In the genomic region with DNA sequence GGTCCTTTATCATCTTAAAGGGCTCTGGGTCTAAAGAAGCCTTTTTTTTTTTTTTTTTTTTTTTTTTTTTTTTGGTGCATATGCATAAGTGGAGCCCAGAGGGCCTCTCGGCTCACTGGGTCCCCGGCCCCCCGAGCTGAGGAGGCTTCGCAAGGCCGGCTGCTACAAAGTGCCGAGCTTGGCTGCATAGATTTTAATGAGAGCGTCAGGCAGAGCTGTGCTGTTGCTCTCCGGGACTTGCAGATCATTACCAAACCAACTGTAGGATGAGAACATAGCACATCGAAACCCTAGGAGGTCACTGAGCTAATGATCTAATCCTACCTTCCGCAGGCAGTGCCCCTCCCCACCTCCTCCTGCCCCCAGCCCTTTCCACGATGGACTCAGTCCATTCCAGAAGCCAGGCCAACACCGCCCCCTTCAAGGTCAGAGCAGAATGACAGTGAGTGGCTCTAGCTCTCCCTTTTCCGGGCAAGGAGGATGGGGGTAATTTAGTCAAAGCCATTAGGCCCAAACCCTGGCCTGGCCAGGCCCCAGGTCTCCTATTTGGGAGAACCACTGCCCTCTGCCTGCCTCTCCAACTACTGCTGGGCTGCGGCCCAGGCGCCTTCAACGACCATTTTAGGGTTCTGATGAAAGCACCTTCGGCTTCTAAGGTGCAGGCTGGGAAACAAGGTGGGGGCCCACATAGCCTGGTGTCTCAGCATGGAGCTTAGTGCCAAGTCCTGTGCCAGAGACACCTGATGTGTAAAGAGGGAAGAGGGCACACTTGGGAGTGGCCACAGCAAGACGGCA, we compare ENCODE assay signal across 11 cellular contexts. TPM values are rescaled to one million over a fixed set of nuclear protein-coding genes. Genes with fewer than 3 reads are reported as not detected.
A peak's percentile ranks its signal among the peaks of the same experiment; 100 is the strongest.
DNase-seq lines count a peak whose midpoint lies in the region; ATAC-seq and TF ChIP-seq lines count a peak whose summit lies in the region.
"Not testable (repeated sequence)": the region's sequence is repeated elsewhere in the genome, so short reads cannot be mapped to it uniquely, and the experiment has no call there.
"Had no signal": no experiment of that assay in that cellular context is flagged by ENCODE, and none has a peak within 500 bp of the region (broad histone marks: within the 10 kb centered on the region; RNA-seq: fewer than 3 reads in every experiment).

No MANE protein-coding gene starts in this region.

- intact Hi-C loops in heart right ventricle (cut with DNase I): loop anchor here in 2 of 10 donors (10.0 kb wide), 1 partner anchor 259 kb away; no protein-coding TSS in a partner anchor
- intact Hi-C loops in prostate gland (cut with DNase I): not testable (repeated sequence)

- peak overlapping the region; percentile 65 for H3K27ac Mint-ChIP-seq in activated T-helper 17 cell treated with anti-CD3 and anti-CD28 coated beads, Interleukin-2, amount 50 U/mL, for 72 hours

- DNase-seq in heart right ventricle; lung (ENCODE audit: low spot score); prostate gland (ENCODE audit: low spot score): not testable (repeated sequence)

- TF ChIP-seq POLR2A in prostate gland (IDR thresholded peaks at IDR 0.05): not testable (repeated sequence)

- H3K4me1 Mint-ChIP-seq in activated T-helper 17 cell treated with anti-CD3 and anti-CD28 coated beads, Interleukin-2, amount 50 U/mL, for 72 hours: not testable (repeated sequence)

- peaks cover 34% of the 10 kb centered on the region for H3K36me3 ChIP-seq in HUES48 (ENCODE audit: control insufficient read depth, insufficient read depth, low read length)
- peaks cover 0 to 56% (median 25%) of the 10 kb centered on the region in 9 donors for H3K36me3 ChIP-seq in heart right ventricle
- H3K36me3 ChIP-seq in lung (ENCODE audit: control insufficient read depth in 2 of 2, insufficient read depth in 2 of 2, low read length in 2 of 2): peaks cover 9 to 39% of the 10 kb centered on the region in 2 donors
- not testable (repeated sequence) for H3K36me3 ChIP-seq in prostate gland
- peaks cover 27 to 29% of the 10 kb centered on the region in 2 donors for H3K36me3 ChIP-seq in stomach smooth muscle (ENCODE audit: control insufficient read depth in 2 of 2, insufficient read depth in 2 of 2, low read length in 2 of 2)

- H3K4me3 Mint-ChIP-seq in activated T-helper 17 cell treated with anti-CD3 and anti-CD28 coated beads, Interleukin-2, amount 50 U/mL, for 72 hours: not testable (repeated sequence)

- H3K27me3 Mint-ChIP-seq in activated T-helper 17 cell treated with anti-CD3 and anti-CD28 coated beads, Interleukin-2, amount 50 U/mL, for 72 hours: not testable (repeated sequence)

- H3K27ac ChIP-seq in HUES48 (ENCODE audit: low read depth, low read length) (peak overlapping the region; percentile 79), cingulate gyrus (ENCODE audit: low read depth, low read length) (peak overlapping the region; percentile 72), heart right ventricle (peak overlapping the region; percentile 68 to 91 (median 82)), lung (ENCODE audit: low read depth in 1 of 2, low read length in 1 of 2) (peak overlapping the region; percentile 64 to 65), prostate gland (peak overlapping the region; percentile 77 to 79), stomach smooth muscle (ENCODE audit: low read length) (peak overlapping the region; percentile 81)

- not testable (repeated sequence) for H3K27me3 ChIP-seq in HUES48 (ENCODE audit: control insufficient read depth, insufficient read depth, low read length); heart right ventricle; lung (ENCODE audit: control insufficient read depth, insufficient read depth); prostate gland (replicated peaks; ENCODE audit: insufficient read depth); stomach smooth muscle (ENCODE audit: control insufficient read depth in 1 of 2, insufficient read depth in 2 of 2, low read length in 2 of 2)

- H3K4me3 ChIP-seq in HUES48 (ENCODE audit: low read depth, low read length); heart right ventricle; lung; prostate gland; stomach smooth muscle (ENCODE audit: low read length in 2 of 2): not testable (repeated sequence)

- ATAC-seq in activated T-helper 17 cell treated with anti-CD3 and anti-CD28 coated beads, Interleukin-2, amount 50 U/mL, for 72 hours (replicated peaks); lung (ENCODE audit: insufficient read depth, low FRiP score): not testable (repeated sequence)
- ATAC-seq in heart right ventricle: peak in 7 of 8 donors; percentile 7 to 25 (median 11)

- H3K36me3 Mint-ChIP-seq in activated T-helper 17 cell treated with anti-CD3 and anti-CD28 coated beads, Interleukin-2, amount 50 U/mL, for 72 hours (ENCODE audit: low read depth): peaks cover 47% of the 10 kb centered on the region

- 47 to 53% methylated on average over 17 of the region's 18 CpGs for WGBS in heart right ventricle, 2 donors
- WGBS in lung, 2 donors: 81 to 87% methylated on average over 15 to 17 of the region's 18 CpGs
- 49% methylated on average over 18 of the region's 18 CpGs for WGBS in prostate gland

- peak overlapping the region; percentile 39; the same call in 1 of the 2 replicates for H3K9ac ChIP-seq in HUES48 (ENCODE audit: low read depth, low read length)
- H3K9ac ChIP-seq in stomach smooth muscle (ENCODE audit: low read length in 2 of 2): peak overlapping the region; percentile 1 to 13

- not testable (repeated sequence) for H3K9me3 ChIP-seq in HUES48 (ENCODE audit: control insufficient read depth, insufficient read depth, low read length); heart right ventricle; lung (ENCODE audit: control insufficient read depth in 2 of 2, insufficient read depth in 1 of 2, low read length in 1 of 2); prostate gland; stomach smooth muscle (ENCODE audit: control insufficient read depth in 2 of 2, low read length in 2 of 2)

- H3K4me1 ChIP-seq in HUES48 (ENCODE audit: control insufficient read depth, insufficient read depth, low read length) (peaks cover 39% of the 10 kb centered on the region), heart right ventricle (peaks cover 41 to 71% (median 63%) of the 10 kb centered on the region in 9 donors), prostate gland (replicated peaks) (peaks cover 39% of the 10 kb centered on the region), stomach smooth muscle (ENCODE audit: control insufficient read depth, insufficient read depth, low read length) (peaks cover 56% of the 10 kb centered on the region)
- not testable (repeated sequence) for H3K4me1 ChIP-seq in lung (ENCODE audit: control insufficient read depth in 2 of 2, insufficient read depth in 2 of 2, low read length in 2 of 2)

- not testable (repeated sequence) for H3K9me3 Mint-ChIP-seq in activated T-helper 17 cell treated with anti-CD3 and anti-CD28 coated beads, Interleukin-2, amount 50 U/mL, for 72 hours

- TF ChIP-seq CTCF in heart right ventricle (IDR thresholded peaks at IDR 0.05) (peak in 7 of 9 donors; percentile 16 to 41 (median 26)), prostate gland (IDR thresholded peaks at IDR 0.05) (peak in 2 of 4 experiments; percentile 22)
- TF ChIP-seq CTCF in lung (IDR thresholded peaks at IDR 0.05; ENCODE audit: control extremely low read depth, extremely low read depth): not testable (repeated sequence)

RNA-seq across cellular contexts. Expression of a gene that starts 13.3 kb away (rescaled TPM):
- under 1 TPM; 0.26 to 0.42 TPM for total RNA-seq in activated T-helper 17 cell treated with anti-CD3 and anti-CD28 coated beads, Interleukin-2, amount 50 U/mL, for 72 hours
- total RNA-seq in heart right ventricle (1 to 10 TPM in 2 of 10 donors, under 1 TPM in 7, not detected in 1; 0.27 to 2.0 (median 0.42) TPM), lung (under 1 TPM; 0.51 to 0.58 TPM), prostate gland (under 1 TPM; 0.14 to 0.57 TPM)
- polyA plus RNA-seq in heart right ventricle (1 to 10 TPM in 1 of 2 donors, under 1 TPM in 1; 0.29 to 3.4 TPM), lung (1 to 10 TPM; 1.3 to 1.8 TPM)

RNA-seq across cellular contexts. Expression of a gene that starts 22.6 kb away (rescaled TPM):
- total RNA-seq in activated T-helper 17 cell treated with anti-CD3 and anti-CD28 coated beads, Interleukin-2, amount 50 U/mL, for 72 hours: not detected
- total RNA-seq in heart right ventricle: not detected
- not detected for polyA plus RNA-seq in heart right ventricle
- total RNA-seq in lung: 10 to 100 TPM in 1 of 2 donors, 1 to 10 TPM in 1; 6.3 to 19.8 TPM
- 10 to 100 TPM in 1 of 2 donors, 1 to 10 TPM in 1; 6.8 to 11.0 TPM for polyA plus RNA-seq in lung
- total RNA-seq in prostate gland: 1 to 10 TPM; 1.8 to 3.6 TPM
- total RNA-seq: Calu3, mesenteric fat pad, NCI-H460, omental fat pad had no signal

RNA-seq across cellular contexts. Expression of a gene that starts 31.1 kb away (rescaled TPM):
- total RNA-seq in activated T-helper 17 cell treated with anti-CD3 and anti-CD28 coated beads, Interleukin-2, amount 50 U/mL, for 72 hours: not detected
- total RNA-seq in heart right ventricle (100 to 1,000 TPM in 1 of 10 donors, 10 to 100 TPM in 3, 1 to 10 TPM in 6; 1.6 to 161 (median 4.2) TPM), lung (100 to 1,000 TPM in 1 of 2 donors, 10 to 100 TPM in 1; 36.6 to 611 TPM), prostate gland (10 to 100 TPM in 1 of 2 donors, under 1 TPM in 1; 0.82 to 15.6 TPM)
- polyA plus RNA-seq in heart right ventricle (100 to 1,000 TPM; 124 to 210 TPM), lung (100 to 1,000 TPM; 452 to 489 TPM)
- total RNA-seq: Calu3, NCI-H460 had no signal

RNA-seq across cellular contexts. Expression of a gene that starts 39.0 kb away (rescaled TPM):
- total RNA-seq in activated T-helper 17 cell treated with anti-CD3 and anti-CD28 coated beads, Interleukin-2, amount 50 U/mL, for 72 hours: 10 to 100 TPM in 1 of 2 donors, 1 to 10 TPM in 1; 7.3 to 15.2 TPM
- 10 to 100 TPM; 18.6 to 71.1 (median 27.1) TPM for total RNA-seq in heart right ventricle
- polyA plus RNA-seq in heart right ventricle: 100 to 1,000 TPM in 1 of 2 donors, 10 to 100 TPM in 1; 58.5 to 179 TPM
- total RNA-seq in lung: 10 to 100 TPM; 17.0 to 96.6 TPM
- polyA plus RNA-seq in lung: 10 to 100 TPM; 53.1 to 72.5 TPM
- 10 to 100 TPM; 38.6 to 60.7 TPM for total RNA-seq in prostate gland
